In genomic region chr7:142301923-142302550, GRCh38 we compare ENCODE assay signal across 8 cellular contexts. TPM values are rescaled to one million over a fixed set of nuclear protein-coding genes. Genes with fewer than 3 reads are reported as not detected.
DNase-seq lines count a peak whose midpoint lies in the region; ATAC-seq, FAIRE-seq and TF ChIP-seq lines count a peak whose summit lies in the region.

No MANE protein-coding gene starts in this region.

- TF ChIP-seq POLR2A in tibial nerve (IDR thresholded peaks at IDR 0.05): no peak

- H3K27ac ChIP-seq in tibial nerve: no peak overlapping the region

- peak; percentile 55 for DNase-seq in D341Med (ENCODE audit: low spot score)
- DNase-seq in RCC 7860 (ENCODE audit: low spot score): peak; percentile 28
- peak; percentile 39 for DNase-seq in iPS-NIHi11 (ENCODE audit: low spot score)
- DNase-seq in NK-92 treated with Interleukin-12 subunit alpha and Interleukin-12 subunit beta, amount 100 ng/mL, for 24 hours (lab: John Stamatoyannopoulos, UW): no peak
- DNase-seq in tibial nerve (ENCODE audit: low spot score in 2 of 2): no peak
- DNase-seq in frontal cortex (ENCODE audit: low spot score in 2 of 2): no peak

- no peaks in the 10 kb centered on the region for H3K4me1 ChIP-seq in tibial nerve

- H3K4me3 ChIP-seq in tibial nerve: no peak overlapping the region

- no peaks in the 10 kb centered on the region for H3K36me3 ChIP-seq in tibial nerve

- H3K27me3 ChIP-seq in tibial nerve: no peaks in the 10 kb centered on the region

- ATAC-seq in GM21529 (IDR thresholded peaks at IDR 0.05; ENCODE audit: unreplicated experiment) (peak; percentile 60), GM19463 (IDR thresholded peaks at IDR 0.05; ENCODE audit: unreplicated experiment) (no peak)

- no peak for TF ChIP-seq EP300 in tibial nerve (IDR thresholded peaks at IDR 0.05)

- WGBS in tibial nerve, 2 donors: 60% methylated on average over 3 of the region's 3 CpGs

- no peaks in the 10 kb centered on the region for H3K9me3 ChIP-seq in tibial nerve

- TF ChIP-seq CTCF in tibial nerve (IDR thresholded peaks at IDR 0.05): peak in 1 of 5 experiments; percentile 25

- FAIRE-seq in RCC 7860 (lab: Jason Lieb, UNC) (peak; percentile 21), frontal cortex (lab: Jason Lieb, UNC) (no peak)

RNA-seq across cellular contexts. Expression of gene PRSS58, which starts 44.2 kb away (rescaled TPM):
- not detected for total RNA-seq in tibial nerve
- total RNA-seq in frontal cortex: not detected

Comparison
In these comparisons a context has a peak if more than half of its experiments do, and no peak if none do; other contexts are left out.
1. DNase-seq: peak in D341Med (single experiment), RCC 7860 (single experiment) and iPS-NIHi11 (single experiment); none in NK-92 treated with Interleukin-12 subunit alpha and Interleukin-12 subunit beta, amount 100 ng/mL, for 24 hours (single experiment), tibial nerve (0 of 2) and frontal cortex (0 of 2).